ENCODE assay signal across 10 cellular contexts in genomic region chr9:123266655-123267421, GRCh38. TPM values are rescaled to one million over a fixed set of nuclear protein-coding genes. Genes with fewer than 3 reads are reported as not detected.
DNase-seq lines count a peak whose midpoint lies in the region; ATAC-seq, FAIRE-seq and TF ChIP-seq lines count a peak whose summit lies in the region.
"Had no signal": no experiment of that assay in that cellular context is flagged by ENCODE, and none has a peak within 500 bp of the region (broad histone marks: within the 10 kb centered on the region; RNA-seq: fewer than 3 reads in every experiment).

No MANE protein-coding gene starts in this region.

- BruUV-seq in K562 (replicated peaks; lab: Mats Ljungman, UMichigan) = no TSS peak

- H3K9me1 ChIP-seq in K562 (ENCODE audit: control insufficient read depth, insufficient read depth, low read length) = peaks cover 3% of the 10 kb centered on the region

- ATAC-seq in K562 = no peak
- ATAC-seq in HG03280 (IDR thresholded peaks at IDR 0.05; ENCODE audit: unreplicated experiment) = no peak

- H3K27ac ChIP-seq in BLaER1 (peak overlapping the region; percentile 98), K562 (ENCODE audit: extremely low read depth, low read depth, low read length) (no peak overlapping the region; the same call in 2 of the 3 replicates)

- no peak for TF ChIP-seq EP300 in K562 (IDR thresholded peaks at IDR 0.05; ENCODE audit: low read length)

- no peak for TF ChIP-seq RAD21 in K562 (CRISPR knock-in tag; conservative IDR thresholded peaks at IDR 0.05 in 1 of 2, IDR thresholded peaks at IDR 0.05 in 1 of 2)

- H3K36me3 ChIP-seq in BLaER1 (0 out of 2 replicates have a peak, but pooled peaks cover 6% of the 10 kb centered on the region), HAP-1 (replicated peaks) (no peaks in the 10 kb centered on the region), K562 (ENCODE audit: control insufficient read depth, insufficient read depth, low read length) (no peaks in the 10 kb centered on the region; the same call in 2 of the 3 replicates), mucosa of stomach (ENCODE audit: control insufficient read depth, insufficient read depth, low read length) (no peaks in the 10 kb centered on the region)

- H3K4me2 ChIP-seq in BLaER1 (peak overlapping the region; percentile 95), K562 (ENCODE audit: insufficient read depth, low read length) (peak overlapping the region; percentile 75)

- H3K4me1 ChIP-seq in BLaER1 (peaks cover 73% of the 10 kb centered on the region), HAP-1 (peaks cover 23% of the 10 kb centered on the region), K562 (replicated peaks in 1 of 2; ENCODE audit: control insufficient read depth in 2 of 2, insufficient read depth in 2 of 2, low read length in 2 of 2) (peaks cover 24% of the 10 kb centered on the region in 2 experiments; a peak in 4 of 5 replicates), mucosa of stomach (ENCODE audit: control insufficient read depth, insufficient read depth, low read length) (peaks cover 19% of the 10 kb centered on the region)

- H3K9me3 ChIP-seq in BLaER1 (no peaks in the 10 kb centered on the region), HAP-1 (no peaks in the 10 kb centered on the region), K562 (replicated peaks; ENCODE audit: control insufficient read depth, insufficient read depth, low read depth, low read length) (no peaks in the 10 kb centered on the region), mucosa of stomach (ENCODE audit: control insufficient read depth, low read length) (no peaks in the 10 kb centered on the region)

- H4K20me1 ChIP-seq in BLaER1 (peaks cover 57% of the 10 kb centered on the region), K562 (replicated peaks; ENCODE audit: control insufficient read depth, insufficient read depth, low read length) (peaks cover 7% of the 10 kb centered on the region; the same call in 1 of the 2 replicates)

- no peak for TF ChIP-seq CTCF in K562 (IDR thresholded peaks at IDR 0.05 in 2 of 3, conservative IDR thresholded peaks at IDR 0.05 in 1 of 3; ENCODE audit: insufficient read depth in 2 of 3, low read depth in 1 of 3, low read length in 3 of 3)

- 21% methylated on average over 4 of the region's 9 CpGs for WGBS in K562 (ENCODE audit: insufficient coverage, low coverage, missing lambda C conversion rate)

- H3K9ac ChIP-seq in BLaER1 = peak overlapping the region; percentile 97
- H3K9ac ChIP-seq in K562 (ENCODE audit: insufficient read depth in 1 of 2, low read depth in 2 of 2, low read length in 2 of 2) = peak overlapping the region; percentile 65 to 93; a peak in 1 of 4 replicates
- peak overlapping the region; percentile 71 for H3K9ac ChIP-seq in mucosa of stomach (ENCODE audit: low read length)

- no peaks in the 10 kb centered on the region for H3K27me3 ChIP-seq in BLaER1
- no peaks in the 10 kb centered on the region for H3K27me3 ChIP-seq in HAP-1 (ENCODE audit: low read depth)
- no peaks in the 10 kb centered on the region for H3K27me3 ChIP-seq in K562 (ENCODE audit: control insufficient read depth in 2 of 2, insufficient read depth in 2 of 2, low read length in 2 of 2)
- no peaks in the 10 kb centered on the region for H3K27me3 ChIP-seq in mucosa of stomach (ENCODE audit: control insufficient read depth, insufficient read depth, low read length)

- no peak for FAIRE-seq in K562 (lab: Jason Lieb, UNC)
- no peak for FAIRE-seq in GM12892 (lab: Jason Lieb, UNC)

- CTCF ChIA-PET in K562 (lab: Yijun Ruan, JAX; ENCODE audit: low intra/inter-chr PET ratio) = no interaction called here

- intact Hi-C loops in K562 (cut with micrococcal nuclease) = no loop called here

- H3K4me3 ChIP-seq in BLaER1 = peak overlapping the region; percentile 98
- H3K4me3 ChIP-seq in HAP-1 = peak overlapping the region; percentile 51
- H3K4me3 ChIP-seq in K562 = peak overlapping the region; percentile 85
- H3K4me3 ChIP-seq in mucosa of stomach (ENCODE audit: low read length) = no peak overlapping the region

- no peak for DNase-seq in HAP-1 (ENCODE audit: low spot score in 2 of 2)
- DNase-seq in K562 (ENCODE audit: extremely low read depth in 1 of 4, low spot score in 3 of 4) = no peak
- no peak for DNase-seq in stimulated activated CD4-positive, alpha-beta T cell treated with anti-CD3 and anti-CD28 coated beads, Interleukin-4, amount 100 ng/mL, for 1 hour
- DNase-seq in GM12892 (ENCODE audit: insufficient read length) = no peak
- no peak for DNase-seq in NCI-H1436 (lab: John Stamatoyannopoulos, UW)
- DNase-seq: EL, OCI-M1 had no signal

- TF ChIP-seq POLR2A in K562 (conservative IDR thresholded peaks at IDR 0.05) (0 out of 2 replicates have a peak, but pooled peaks have one; percentile 19), GM12892 (IDR thresholded peaks at IDR 0.05; ENCODE audit: low read depth, low read length) (no peak)

- no peak overlapping the region for H2AFZ ChIP-seq in K562 (ENCODE audit: low read depth, low read length)

- in situ Hi-C loops in HAP-1 (cut with MboI; ENCODE audit: low sequenced_read_pairs) (no loop called here), K562 (cut with MboI) (no loop called here)

- POLR2A ChIA-PET in K562 (lab: Yijun Ruan, JAX) = interaction anchor here (0.6 to 1.7 kb wide), 5 partner anchors 15 to 179 kb away, joined by 3 to 6 read pairs (median 4); no protein-coding TSS in a partner anchor

- H3K79me2 ChIP-seq in K562 (ENCODE audit: control insufficient read depth, insufficient read depth, low read length) = peaks cover 65% of the 10 kb centered on the region

TF ChIP-seq in K562, 482 proteins besides CTCF, POLR2A, EP300 and RAD21 (continues in another document):
- no peak for TF ChIP-seq TOE1 (IDR thresholded peaks at IDR 0.05; ENCODE audit: borderline replicate concordance)
- no peak for TF ChIP-seq TOE1 (CRISPR knock-in tag; IDR thresholded peaks at IDR 0.05; ENCODE audit: borderline replicate concordance, low read depth)
- TF ChIP-seq NEUROD1 (IDR thresholded peaks at IDR 0.05; ENCODE audit: borderline replicate concordance, low read depth, low read length, partially characterized antibody) = no peak
- TF ChIP-seq TFAM (CRISPR knock-in tag; conservative IDR thresholded peaks at IDR 0.05) = no peak
- no peak for TF ChIP-seq POLR2AphosphoS2 (IDR thresholded peaks at IDR 0.05; ENCODE audit: low read length)
- TF ChIP-seq ZNF354B (CRISPR knock-in tag; IDR thresholded peaks at IDR 0.05) = no peak
- no peak for TF ChIP-seq TEAD1 (CRISPR knock-in tag; IDR thresholded peaks at IDR 0.05)
- peak; percentile 50; the same call in 1 of the 2 replicates for TF ChIP-seq ZEB2 (IDR thresholded peaks at IDR 0.05)
- TF ChIP-seq MLLT1 (IDR thresholded peaks at IDR 0.05) = 0 out of 4 replicates have a peak, but pooled peaks of 1 of the 2 experiments have one; percentile 16
- TF ChIP-seq, protein P1, sequence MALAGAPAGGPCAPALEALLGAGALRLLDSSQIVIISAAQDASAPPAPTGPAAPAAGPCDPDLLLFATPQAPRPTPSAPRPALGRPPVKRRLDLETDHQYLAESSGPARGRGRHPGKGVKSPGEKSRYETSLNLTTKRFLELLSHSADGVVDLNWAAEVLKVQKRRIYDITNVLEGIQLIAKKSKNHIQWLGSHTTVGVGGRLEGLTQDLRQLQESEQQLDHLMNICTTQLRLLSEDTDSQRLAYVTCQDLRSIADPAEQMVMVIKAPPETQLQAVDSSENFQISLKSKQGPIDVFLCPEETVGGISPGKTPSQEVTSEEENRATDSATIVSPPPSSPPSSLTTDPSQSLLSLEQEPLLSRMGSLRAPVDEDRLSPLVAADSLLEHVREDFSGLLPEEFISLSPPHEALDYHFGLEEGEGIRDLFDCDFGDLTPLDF (CRISPR knock-in tag; IDR thresholded peaks at IDR 0.05) = no peak
- 0 out of 2 replicates have a peak, but pooled peaks have one; percentile 4 for TF ChIP-seq TAL1 (IDR thresholded peaks at IDR 0.05)
- TF ChIP-seq TBP (optimal IDR thresholded peaks at IDR 0.05; ENCODE audit: low read depth, low read length) = no peak
- peak in 1 of 2 experiments; percentile 68; a peak in 1 of 4 replicates for TF ChIP-seq HDAC1 (IDR thresholded peaks at IDR 0.05)
- TF ChIP-seq ARID1B (IDR thresholded peaks at IDR 0.05) = 0 out of 2 replicates have a peak, but pooled peaks have one; percentile 12

RNA-seq across cellular contexts. Expression of gene STRBP, which starts 1.5 kb away (rescaled TPM):
- 46.0 and 136 TPM in 2 replicates for total RNA-seq in K562 (2011; cell fraction: chromatin; rRNA removed; ENCODE audit: low replicate concordance)
- 19.3 and 35.9 TPM in 2 replicates for total RNA-seq in K562 (2011; cell fraction: nucleolus; rRNA removed)
- 54.3 and 86.7 TPM in 2 replicates for total RNA-seq in K562 (2011; cell fraction: nucleoplasm; rRNA removed)
- total RNA-seq in K562 (2014; rRNA removed) (53.8 and 55.9 TPM in 2 replicates), K562 (2014; rRNA removed; fragmentation: Illumina TruSeq; extraction: Trizol) (84.0 and 87.4 TPM in 2 replicates), K562 (2015; rRNA removed; fragmentation: Illumina TruSeq; extraction: Trizol) (67.9 and 75.3 TPM in 2 replicates), K562 (2021) (66.5 and 73.5 TPM in 2 replicates)
- polyA plus RNA-seq in K562 (2011; rRNA removed) (54.7 and 72.2 TPM in 2 replicates), K562 (2014; fragmentation: Illumina TruSeq; extraction: Trizol) (56.1 and 70.2 TPM in 2 replicates), K562 (2014; fragmentation: Nextera tagmentation; extraction: Ambion mirVana) (10 to 100 TPM; 27.7 to 27.8 TPM), K562 (2014; rRNA removed) (52.1 and 56.0 TPM in 2 replicates)
- 13.6 and 21.7 TPM in 2 replicates for polyA plus RNA-seq in K562 (2011; cell fraction: cytosol; rRNA removed)
- 71.8 and 82.8 TPM in 2 replicates for polyA plus RNA-seq in K562 (2011; cell fraction: nucleus; rRNA removed)
- polyA plus RNA-seq in K562 (2012) = 64.9 and 101 TPM in 2 replicates
- 77.1 and 87.7 TPM in 2 replicates for polyA minus RNA-seq in K562 (2011; rRNA and poly(A)+ RNA removed)
- 22.9 and 56.2 TPM in 2 replicates for polyA minus RNA-seq in K562 (2011; cell fraction: cytosol; rRNA and poly(A)+ RNA removed)
- polyA minus RNA-seq in K562 (2011; cell fraction: nucleus; rRNA and poly(A)+ RNA removed) = 30.8 and 58.6 TPM in 2 replicates
- polyA plus RNA-seq in GM12892 (2012; ENCODE audit: missing spikeins) = 64.0 TPM
